8 cellular contexts compared by ENCODE assay signal in the genomic region with DNA sequence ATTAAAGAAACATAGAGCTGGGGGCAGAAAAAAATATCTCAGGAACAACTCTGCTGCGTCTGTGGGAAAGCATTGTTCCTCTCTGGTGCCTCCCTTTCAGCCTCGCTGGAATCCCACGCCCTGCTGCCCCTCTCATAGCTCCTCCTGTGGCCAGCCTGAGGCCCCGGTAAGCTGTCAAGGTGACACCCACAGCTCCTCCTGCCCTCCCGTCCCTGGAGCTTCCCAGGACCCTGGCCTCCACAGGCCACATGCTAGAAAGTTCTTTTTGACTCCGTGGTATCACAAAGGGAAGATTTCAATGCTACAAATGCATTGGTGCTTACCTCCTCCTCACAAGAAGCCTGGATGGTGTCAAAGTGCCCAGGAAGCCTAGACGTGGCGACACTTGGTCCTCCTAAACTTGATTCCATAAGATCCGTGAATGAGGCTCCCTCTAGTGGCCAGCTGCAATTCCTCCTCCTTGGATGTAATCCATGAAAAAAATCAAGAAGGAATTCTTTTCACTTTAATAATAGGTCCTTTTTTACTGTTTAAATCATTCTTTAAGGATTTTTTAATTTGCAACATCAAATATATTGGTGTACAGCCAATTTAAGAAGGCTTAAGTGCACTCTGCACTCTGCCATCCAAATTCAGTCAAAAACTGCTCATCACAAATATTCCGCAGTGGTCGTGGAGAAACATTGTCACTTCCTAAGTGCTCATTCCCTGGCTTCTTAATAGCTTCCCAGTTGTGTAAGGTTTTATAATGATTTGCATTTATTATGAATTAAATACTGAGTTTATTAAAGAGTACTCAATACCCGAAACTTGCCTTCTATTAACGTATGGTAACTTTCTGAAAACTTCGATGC.
A peak's percentile ranks its signal among the peaks of the same experiment; 100 is the strongest.
DNase-seq lines count a peak whose midpoint lies in the region; ATAC-seq lines count a peak whose summit lies in the region.

No MANE protein-coding gene starts in this region.

- H3K9ac ChIP-seq in trophoblast cell (ENCODE audit: low read length): no peak overlapping the region

- no peaks in the 10 kb centered on the region for H3K9me3 Mint-ChIP-seq in activated T-cell treated with anti-CD3 and anti-CD28 coated beads, Interleukin-2, amount 50 U/mL, for 72 hours

- H3K18ac ChIP-seq in trophoblast cell (ENCODE audit: low read length): no peak overlapping the region

- H3K4me3 ChIP-seq in trophoblast cell (ENCODE audit: low read depth, low read length): no peak overlapping the region

- H3K27ac ChIP-seq in trophoblast cell (ENCODE audit: low read depth, low read length): no peak overlapping the region

- no peaks in the 10 kb centered on the region for H3K79me2 ChIP-seq in trophoblast cell (ENCODE audit: control insufficient read depth, insufficient read depth, low read length, poor library complexity)

- no peak overlapping the region for H3K4ac ChIP-seq in trophoblast cell (ENCODE audit: low read depth, low read length)

- no peaks in the 10 kb centered on the region for H3K27me3 ChIP-seq in trophoblast cell (ENCODE audit: insufficient read depth, low read length)

- DNase-seq in DMS79 (lab: John Stamatoyannopoulos, UW) (peak; percentile 15), HPDE6-E6E7 (ENCODE audit: extremely low spot score) (peak; percentile 16), NCI-H748 treated with DMSO at 0.1 percent for 48 hours (lab: John Stamatoyannopoulos, UW) (peak; percentile 95), glomerular visceral epithelial cell (ENCODE audit: extremely low spot score) (peak; percentile 54), trophoblast cell (peak; percentile 57 to 91)
- DNase-seq in activated T-cell treated with anti-CD3 and anti-CD28 coated beads, Interleukin-2, amount 50 U/mL, for 72 hours: peak; percentile 40 to 46

- H3K27ac Mint-ChIP-seq in activated T-cell treated with anti-CD3 and anti-CD28 coated beads, Interleukin-2, amount 50 U/mL, for 72 hours: no peak overlapping the region

- H3K23ac ChIP-seq in trophoblast cell (ENCODE audit: low read length): no peak overlapping the region

- H3K14ac ChIP-seq in trophoblast cell (ENCODE audit: low read length): no peak overlapping the region

- no peak overlapping the region for H2BK5ac ChIP-seq in trophoblast cell (ENCODE audit: low read depth, low read length, poor library complexity)

- no peak for ATAC-seq in activated T-cell treated with anti-CD3 and anti-CD28 coated beads, Interleukin-2, amount 50 U/mL, for 72 hours (replicated peaks in 1 of 2)
- no peak for ATAC-seq in HG02884 (IDR thresholded peaks at IDR 0.05; ENCODE audit: unreplicated experiment)
- no peak for ATAC-seq in GM18520 (IDR thresholded peaks at IDR 0.05; ENCODE audit: unreplicated experiment)

- no peak overlapping the region for H2BK120ac ChIP-seq in trophoblast cell (ENCODE audit: insufficient read depth, low read length, poor library complexity)

- H3K79me1 ChIP-seq in trophoblast cell (ENCODE audit: low read length): no peaks in the 10 kb centered on the region

- no peak overlapping the region for H4K91ac ChIP-seq in trophoblast cell (ENCODE audit: low read depth, low read length)

- WGBS in trophoblast cell (ENCODE audit: extremely low coverage, insufficient coverage, insufficient read length): no CpG with 5 or more reads among the region's 14 CpGs

- H3K4me3 Mint-ChIP-seq in activated T-cell treated with anti-CD3 and anti-CD28 coated beads, Interleukin-2, amount 50 U/mL, for 72 hours: no peak overlapping the region

- H4K12ac ChIP-seq in trophoblast cell (ENCODE audit: low read depth, low read length): no peak overlapping the region

- H3K36me3 ChIP-seq in trophoblast cell (ENCODE audit: control insufficient read depth in 1 of 2, insufficient read depth in 2 of 2, low read length in 2 of 2): no peaks in the 10 kb centered on the region

- no peaks in the 10 kb centered on the region for H3K4me1 ChIP-seq in trophoblast cell (ENCODE audit: control insufficient read depth in 1 of 2, insufficient read depth in 2 of 2, low read length in 2 of 2)

- no peak overlapping the region for H3K4me2 ChIP-seq in trophoblast cell (ENCODE audit: low read length)

- H4K8ac ChIP-seq in trophoblast cell (ENCODE audit: low read depth, low read length): no peak overlapping the region

- H3K27me3 Mint-ChIP-seq in activated T-cell treated with anti-CD3 and anti-CD28 coated beads, Interleukin-2, amount 50 U/mL, for 72 hours (ENCODE audit: low read depth): peaks cover 11% of the 10 kb centered on the region

- H2BK12ac ChIP-seq in trophoblast cell (ENCODE audit: low read length): no peak overlapping the region

- H3K36me3 Mint-ChIP-seq in activated T-cell treated with anti-CD3 and anti-CD28 coated beads, Interleukin-2, amount 50 U/mL, for 72 hours (ENCODE audit: insufficient read depth in 2 of 2): no peaks in the 10 kb centered on the region

- H3K4me1 Mint-ChIP-seq in activated T-cell treated with anti-CD3 and anti-CD28 coated beads, Interleukin-2, amount 50 U/mL, for 72 hours (ENCODE audit: low read depth): peaks cover 4% of the 10 kb centered on the region

- no peak overlapping the region for H2AK5ac ChIP-seq in trophoblast cell (ENCODE audit: low read length)

- H2AFZ ChIP-seq in trophoblast cell (ENCODE audit: insufficient read depth, low read length, poor library complexity): no peak overlapping the region

- H3K9me3 ChIP-seq in trophoblast cell (ENCODE audit: insufficient read depth, low read depth, low read length): no peaks in the 10 kb centered on the region

Comparison
In these comparisons a context has a peak if more than half of its experiments do, and no peak if none do; other contexts are left out.
1. DNase-seq: peak in every context shown above with its lines; median percentile 95 in NCI-H748 treated with DMSO at 0.1 percent for 48 hours; 74 in trophoblast cell; 54 in glomerular visceral epithelial cell; 43 in activated T-cell treated with anti-CD3 and anti-CD28 coated beads, Interleukin-2, amount 50 U/mL, for 72 hours; 16 in HPDE6-E6E7; 15 in DMS79.